In the genomic region with DNA sequence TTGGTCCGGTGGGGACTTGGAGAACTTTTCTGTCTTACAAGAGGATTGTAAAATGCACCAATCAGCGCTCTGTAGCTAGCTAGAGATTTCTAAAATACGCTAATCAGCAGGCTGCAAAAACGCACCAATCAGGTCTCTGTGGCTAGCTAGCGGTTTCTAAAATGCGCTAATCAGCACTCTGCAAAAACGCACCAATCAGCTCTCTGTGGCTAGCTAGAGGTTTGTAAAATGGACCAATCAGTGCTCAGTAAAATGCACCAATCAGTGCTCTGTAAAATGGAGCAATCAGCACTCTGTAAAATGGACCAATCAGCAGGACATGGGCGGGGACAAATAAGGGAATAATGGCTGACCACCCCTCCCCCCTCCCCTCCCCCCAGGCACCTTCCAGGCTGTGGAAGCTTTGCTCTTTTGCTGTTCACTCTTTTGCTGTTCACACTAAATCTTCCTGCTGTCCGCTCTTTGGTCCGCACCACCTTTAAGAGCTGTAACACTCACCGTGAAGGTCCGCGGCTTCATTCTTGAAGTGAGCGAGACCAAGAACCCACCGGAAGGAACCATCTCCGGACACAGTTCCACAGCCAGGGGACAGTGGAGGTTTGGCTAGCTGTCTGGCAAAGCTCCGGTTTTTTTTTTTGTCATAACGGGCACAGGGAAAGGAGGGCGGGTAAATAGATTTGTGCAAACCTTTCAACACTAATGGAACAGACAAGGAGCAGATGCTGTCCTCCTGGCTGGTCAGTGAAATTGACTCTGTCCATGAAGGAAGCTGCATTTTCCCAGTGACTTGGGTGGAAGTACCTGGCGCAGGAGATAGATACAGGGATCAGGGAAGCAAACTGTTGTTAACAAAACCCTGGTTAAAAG, we compare ENCODE assay signal across 2 cellular contexts.
TF ChIP-seq lines count a peak whose summit lies in the region.

No MANE protein-coding gene starts in this region.

TF ChIP-seq in GM23338, 12 proteins besides CTCF, POLR2A, EP300 and RAD21:
- TF ChIP-seq EZH2phosphoT487 (IDR thresholded peaks at IDR 0.05; ENCODE audit: unreplicated experiment) = no peak
- no peak for TF ChIP-seq EZH2 (IDR thresholded peaks at IDR 0.05; ENCODE audit: low read depth, unreplicated experiment)
- no peak for TF ChIP-seq ZNF114 (CRISPR knock-in tag; IDR thresholded peaks at IDR 0.05)

TF ChIP-seq in HepG2, 621 proteins besides CTCF, POLR2A, EP300 and RAD21:
- TF ChIP-seq NFYC (CRISPR knock-in tag; IDR thresholded peaks at IDR 0.05) (peak; percentile 55; the same call in 1 of the 2 replicates), NFYB (CRISPR knock-in tag; IDR thresholded peaks at IDR 0.05) (peak; percentile 71), MYNN (CRISPR knock-in tag; IDR thresholded peaks at IDR 0.05; ENCODE audit: low read depth) (no peak), ZNF776 (CRISPR knock-in tag; IDR thresholded peaks at IDR 0.05) (no peak), KDM4B (CRISPR knock-in tag; IDR thresholded peaks at IDR 0.05) (no peak)
- TF ChIP-seq, protein P1, sequence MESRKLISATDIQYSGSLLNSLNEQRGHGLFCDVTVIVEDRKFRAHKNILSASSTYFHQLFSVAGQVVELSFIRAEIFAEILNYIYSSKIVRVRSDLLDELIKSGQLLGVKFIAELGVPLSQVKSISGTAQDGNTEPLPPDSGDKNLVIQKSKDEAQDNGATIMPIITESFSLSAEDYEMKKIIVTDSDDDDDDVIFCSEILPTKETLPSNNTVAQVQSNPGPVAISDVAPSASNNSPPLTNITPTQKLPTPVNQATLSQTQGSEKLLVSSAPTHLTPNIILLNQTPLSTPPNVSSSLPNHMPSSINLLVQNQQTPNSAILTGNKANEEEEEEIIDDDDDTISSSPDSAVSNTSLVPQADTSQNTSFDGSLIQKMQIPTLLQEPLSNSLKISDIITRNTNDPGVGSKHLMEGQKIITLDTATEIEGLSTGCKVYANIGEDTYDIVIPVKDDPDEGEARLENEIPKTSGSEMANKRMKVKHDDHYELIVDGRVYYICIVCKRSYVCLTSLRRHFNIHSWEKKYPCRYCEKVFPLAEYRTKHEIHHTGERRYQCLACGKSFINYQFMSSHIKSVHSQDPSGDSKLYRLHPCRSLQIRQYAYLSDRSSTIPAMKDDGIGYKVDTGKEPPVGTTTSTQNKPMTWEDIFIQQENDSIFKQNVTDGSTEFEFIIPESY (CRISPR knock-in tag; IDR thresholded peaks at IDR 0.05) = peak; percentile 62; the same call in 1 of the 2 replicates
